Comparison of ENCODE assay signal across 22 cellular contexts in genomic region chr3:126102011-126102410, GRCh38. TPM values are rescaled to one million over a fixed set of nuclear protein-coding genes. Genes with fewer than 3 reads are reported as not detected.
DNase-seq lines count a peak whose midpoint lies in the region; ATAC-seq and TF ChIP-seq lines count a peak whose summit lies in the region.
"Had no signal": no experiment of that assay in that cellular context is flagged by ENCODE, and none has a peak within 500 bp of the region (broad histone marks: within the 10 kb centered on the region; RNA-seq: fewer than 3 reads in every experiment).

No MANE protein-coding gene starts in this region.

- CTCF ChIA-PET in SK-N-SH (lab: Yijun Ruan, JAX): interaction anchor here (1.1 to 2.1 kb wide), 3 partner anchors 23 to 370 kb away, joined by 3 to 12 read pairs (median 6); no protein-coding TSS in a partner anchor

- H3K4me3 Mint-ChIP-seq in immature natural killer cell: no peak overlapping the region
- H3K4me3 Mint-ChIP-seq: activated naive CD4-positive, alpha-beta T cell treated with anti-CD3 and anti-CD28 coated beads, Interleukin-2, amount 10 ng/mL, durations not matched to agents 7 days and 5 days; activated T-cell treated with anti-CD3 and anti-CD28 coated beads, Interleukin-2, amount 50 U/mL, for 24 hours; memory B cell; nephron progenitor cell; stimulated activated effector memory CD8-positive, alpha-beta T cell treated with anti-CD3 and anti-CD28 coated beads, Interleukin-12 subunit alpha, Interleukin-12 subunit beta, amount 100 ng/mL, for 72 hours; T-cell had no signal

- DNase-seq in SK-N-SH (no peak), iPS-NIHi7 (ENCODE audit: extremely low spot score) (peak; percentile 5), sciatic nerve (ENCODE audit: low spot score) (no peak), aorta (no peak), immature natural killer cell (no peak), NCI-H1436 treated with DMSO at 0.1 percent for 48 hours (lab: John Stamatoyannopoulos, UW) (no peak)
- DNase-seq: activated CD4-positive, alpha-beta T cell treated with anti-CD3 and anti-CD28 coated beads, Interleukin-2, amount 50 U/mL, for 1 hour; activated naive CD4-positive, alpha-beta T cell treated with anti-CD3 and anti-CD28 coated beads, Interleukin-2, amount 10 ng/mL, durations not matched to agents 7 days and 5 days; BE2C; MV-4-11; NCI-H2029 treated with DMSO at 0.1 percent for 48 hours; nephron progenitor cell; stimulated activated CD4-positive, alpha-beta T cell treated with anti-CD3 and anti-CD28 coated beads, Interleukin-15, amount 100 ng/mL, for 24 hours had no signal

- H3K4me1 ChIP-seq in SK-N-SH (ENCODE audit: control insufficient read depth in 1 of 2, insufficient read depth in 2 of 2, low read depth in 1 of 2, low read length in 1 of 2) (peaks cover 0 to 17% of the 10 kb centered on the region in 2 experiments; a peak in 1 of 4 replicates), aorta (ENCODE audit: control insufficient read depth in 1 of 2, insufficient read depth in 2 of 2, low read length in 2 of 2) (peaks cover 2 to 7% of the 10 kb centered on the region in 2 donors)
- H3K4me1 ChIP-seq: BE2C had no signal

- H4K20me1 ChIP-seq in SK-N-SH (ENCODE audit: insufficient read depth): no peaks in the 10 kb centered on the region

- no peak overlapping the region for H3K4me2 ChIP-seq in SK-N-SH

- 0 out of 2 replicates have a peak overlapping the region, but pooled peaks have one; percentile 13 for H2AFZ ChIP-seq in SK-N-SH (ENCODE audit: low read depth)

- H3K9ac ChIP-seq in SK-N-SH: no peak overlapping the region

- H3K9me3 ChIP-seq in SK-N-SH: no peaks in the 10 kb centered on the region
- no peaks in the 10 kb centered on the region for H3K9me3 ChIP-seq in aorta (ENCODE audit: control insufficient read depth, low read length)
- H3K9me3 ChIP-seq: BE2C had no signal

- H3K27me3 ChIP-seq in SK-N-SH (ENCODE audit: insufficient read depth) (no peaks in the 10 kb centered on the region), aorta (ENCODE audit: control insufficient read depth in 1 of 2, insufficient read depth in 2 of 2, low read length in 1 of 2) (no peaks in the 10 kb centered on the region)
- H3K27me3 ChIP-seq: BE2C had no signal

- H3K36me3 ChIP-seq in SK-N-SH (replicated peaks in 1 of 2; ENCODE audit: control insufficient read depth in 1 of 2, insufficient read depth in 2 of 2, low read length in 1 of 2) (no peaks in the 10 kb centered on the region), aorta (ENCODE audit: control insufficient read depth in 1 of 2, insufficient read depth in 2 of 2, low read length in 1 of 2) (no peaks in the 10 kb centered on the region)
- H3K36me3 ChIP-seq: BE2C had no signal

- H3K4me3 ChIP-seq in SK-N-SH (ENCODE audit: low read depth in 2 of 2, low read length in 1 of 2): no peak overlapping the region
- H3K4me3 ChIP-seq in aorta (ENCODE audit: low read length in 2 of 2): no peak overlapping the region
- H3K4me3 ChIP-seq: K562 had no signal

- no peaks in the 10 kb centered on the region for H3K79me2 ChIP-seq in SK-N-SH (ENCODE audit: insufficient read depth)

- no peaks in the 10 kb centered on the region for H3K4me1 Mint-ChIP-seq in immature natural killer cell
- H3K4me1 Mint-ChIP-seq: activated naive CD4-positive, alpha-beta T cell treated with anti-CD3 and anti-CD28 coated beads, Interleukin-2, amount 10 ng/mL, durations not matched to agents 7 days and 5 days; nephron progenitor cell; stimulated activated effector memory CD8-positive, alpha-beta T cell treated with anti-CD3 and anti-CD28 coated beads, Interleukin-12 subunit alpha, Interleukin-12 subunit beta, amount 100 ng/mL, for 72 hours; T-cell had no signal

- intact Hi-C loops in sciatic nerve (cut with DNase I): no loop called here
- intact Hi-C loops in aorta (cut with DNase I): loop anchor here in 1 of 2 donors (5.0 kb wide), 2 partner anchors 105 to 110 kb away; no protein-coding TSS in a partner anchor

- TF ChIP-seq EP300 in SK-N-SH (IDR thresholded peaks at IDR 0.05; ENCODE audit: borderline replicate concordance in 1 of 2, low read depth in 1 of 2, low read length in 1 of 2): no peak

- H3F3A ChIP-seq in SK-N-SH (replicated peaks; ENCODE audit: insufficient read depth): no peaks in the 10 kb centered on the region

- ATAC-seq in SK-N-SH treated with all-trans-retinoic acid at 6 μM for 48 hours (no peak), sciatic nerve (peak; percentile 12), aorta (ENCODE audit: low FRiP score) (peak; percentile 1), HG02981 (IDR thresholded peaks at IDR 0.05; ENCODE audit: unreplicated experiment) (no peak)
- ATAC-seq: HCT116; stimulated activated effector memory CD8-positive, alpha-beta T cell treated with anti-CD3 and anti-CD28 coated beads, Interleukin-12 subunit alpha, Interleukin-12 subunit beta, amount 100 ng/mL, for 72 hours; T-cell had no signal

- H3K9me2 ChIP-seq in SK-N-SH: no peaks in the 10 kb centered on the region

- H3K27ac ChIP-seq in SK-N-SH (ENCODE audit: low read depth in 2 of 2, low read length in 1 of 2) (no peak overlapping the region; a peak in 1 of 4 replicates), aorta (ENCODE audit: low read depth in 1 of 2, low read length in 2 of 2) (peak overlapping the region; percentile 90 to 91)
- H3K27ac ChIP-seq: 22Rv1 had no signal

- peaks cover under 1 to 8% (median 4%) of the 10 kb centered on the region in 6 donors for H3K9me3 Mint-ChIP-seq in immature natural killer cell

- no peak overlapping the region for H3K27ac Mint-ChIP-seq in immature natural killer cell
- H3K27ac Mint-ChIP-seq: activated naive CD4-positive, alpha-beta T cell treated with anti-CD3 and anti-CD28 coated beads, Interleukin-2, amount 10 ng/mL, durations not matched to agents 7 days and 5 days; activated T-cell treated with anti-CD3 and anti-CD28 coated beads, Interleukin-2, amount 50 U/mL, for 24 hours; memory B cell; nephron progenitor cell; stimulated activated effector memory CD8-positive, alpha-beta T cell treated with anti-CD3 and anti-CD28 coated beads, Interleukin-12 subunit alpha, Interleukin-12 subunit beta, amount 100 ng/mL, for 72 hours; T-cell had no signal

- H3K36me3 Mint-ChIP-seq in immature natural killer cell: peaks cover 0 to 6% (median 0%) of the 10 kb centered on the region in 3 donors
- H3K36me3 Mint-ChIP-seq: activated naive CD4-positive, alpha-beta T cell treated with anti-CD3 and anti-CD28 coated beads, Interleukin-2, amount 10 ng/mL, durations not matched to agents 7 days and 5 days; stimulated activated effector memory CD8-positive, alpha-beta T cell treated with anti-CD3 and anti-CD28 coated beads, Interleukin-12 subunit alpha, Interleukin-12 subunit beta, amount 100 ng/mL, for 72 hours; T-cell had no signal

- no peak for TF ChIP-seq CTCF in SK-N-SH (IDR thresholded peaks at IDR 0.05)

- TF ChIP-seq RAD21 in SK-N-SH (IDR thresholded peaks at IDR 0.05; ENCODE audit: low read length): no peak

- POLR2A ChIA-PET in SK-N-SH (lab: Yijun Ruan, JAX): no interaction called here

- 64% methylated on average over 5 of the region's 8 CpGs for WGBS in SK-N-SH (ENCODE audit: low lambda C conversion rate)
- 5 to 18% methylated on average over 8 of the region's 8 CpGs for WGBS in aorta, 2 donors

- peaks cover 0 to 2% (median 2%) of the 10 kb centered on the region in 3 donors for H3K27me3 Mint-ChIP-seq in immature natural killer cell (ENCODE audit: low read depth in 3 of 3)
- H3K27me3 Mint-ChIP-seq: activated naive CD4-positive, alpha-beta T cell treated with anti-CD3 and anti-CD28 coated beads, Interleukin-2, amount 10 ng/mL, durations not matched to agents 7 days and 5 days; activated T-cell treated with anti-CD3 and anti-CD28 coated beads, Interleukin-2, amount 50 U/mL, for 24 hours had no signal

TF ChIP-seq in SK-N-SH, 30 proteins besides CTCF, POLR2A, EP300 and RAD21 (continues in another document):
- TF ChIP-seq SMC3 (IDR thresholded peaks at IDR 0.05; ENCODE audit: low read depth, low read length) (no peak), NFIC (IDR thresholded peaks at IDR 0.05; ENCODE audit: borderline replicate concordance) (no peak)

TF ChIP-seq in SK-N-SH treated with all-trans-retinoic acid at 6 μM for 48 hours, 23 proteins besides CTCF, POLR2A, EP300 and RAD21 (continues in another document):
- TF ChIP-seq TOX (CRISPR knock-in tag; IDR thresholded peaks at IDR 0.05; ENCODE audit: borderline replicate concordance) (no peak), RARB (CRISPR knock-in tag; IDR thresholded peaks at IDR 0.05) (no peak), POU6F1 (CRISPR knock-in tag; IDR thresholded peaks at IDR 0.05; ENCODE audit: borderline replicate concordance, low read depth) (no peak), ZNF565 (CRISPR knock-in tag; conservative IDR thresholded peaks at IDR 0.05; ENCODE audit: low read depth) (no peak), ISL1 (CRISPR knock-in tag; IDR thresholded peaks at IDR 0.05) (no peak), ESRRG (CRISPR knock-in tag; IDR thresholded peaks at IDR 0.05) (no peak), PPARA (CRISPR knock-in tag; IDR thresholded peaks at IDR 0.05; ENCODE audit: borderline replicate concordance) (no peak)

RNA-seq across cellular contexts. Expression of gene SLC41A3, which starts 18.1 kb away (rescaled TPM):
- polyA plus RNA-seq in SK-N-SH (2012; rRNA removed) (53.4 and 58.4 TPM in 2 replicates), aorta (10 to 100 TPM; 32.6 to 71.4 TPM), immature natural killer cell (10 to 100 TPM; 24.1 to 28.0 (median 25.4) TPM)
- polyA plus RNA-seq in SK-N-SH (2012; cell fraction: cytosol; rRNA removed): 29.9 and 39.4 TPM in 2 replicates
- 72.6 and 102 TPM in 2 replicates for polyA plus RNA-seq in SK-N-SH (2012; cell fraction: nucleus; rRNA removed)
- total RNA-seq in sciatic nerve (42.8 TPM), aorta (10 to 100 TPM; 62.1 to 71.4 TPM)

Comparison
In these comparisons a context has a peak if more than half of its experiments do, and no peak if none do; other contexts are left out.
1. H3K27ac ChIP-seq: peak in aorta (2 of 2); none in SK-N-SH (0 of 2).
2. ATAC-seq: peak in sciatic nerve (single experiment) and aorta (single experiment); none in SK-N-SH treated with all-trans-retinoic acid at 6 μM for 48 hours (single experiment) and HG02981 (single experiment).